1 cellular context compared by ENCODE assay signal in the genomic region with DNA sequence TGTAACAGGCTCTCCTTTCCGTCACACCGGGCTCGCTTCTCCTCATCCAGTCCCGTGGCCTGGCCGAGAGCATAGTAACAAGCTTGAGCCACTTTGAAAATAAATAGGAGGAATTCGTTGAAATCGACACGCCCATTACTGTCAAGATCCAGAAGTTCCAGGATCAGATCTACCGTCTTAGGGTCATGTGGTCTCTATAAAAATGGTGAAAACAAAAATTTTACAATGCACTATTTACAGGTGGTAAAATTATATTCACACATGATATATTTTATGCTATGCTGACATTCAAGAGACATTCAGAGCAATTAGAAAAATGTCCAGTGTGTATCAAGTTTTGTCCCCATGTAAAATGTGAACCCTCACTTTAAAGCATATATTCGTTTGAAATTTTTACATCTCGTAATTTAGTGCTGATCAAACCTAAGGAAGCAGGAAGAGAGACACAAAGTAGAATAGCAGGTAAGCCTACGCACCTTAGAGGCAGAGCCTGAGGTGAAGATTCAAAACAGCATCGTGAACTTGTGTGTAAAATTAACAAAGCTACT.
TF ChIP-seq lines count a peak whose summit lies in the region.

No MANE protein-coding gene starts in this region.

TF ChIP-seq in HEK293, 187 proteins besides CTCF, POLR2A, EP300 and RAD21 (continued from another document):
- TF ChIP-seq, protein P1, sequence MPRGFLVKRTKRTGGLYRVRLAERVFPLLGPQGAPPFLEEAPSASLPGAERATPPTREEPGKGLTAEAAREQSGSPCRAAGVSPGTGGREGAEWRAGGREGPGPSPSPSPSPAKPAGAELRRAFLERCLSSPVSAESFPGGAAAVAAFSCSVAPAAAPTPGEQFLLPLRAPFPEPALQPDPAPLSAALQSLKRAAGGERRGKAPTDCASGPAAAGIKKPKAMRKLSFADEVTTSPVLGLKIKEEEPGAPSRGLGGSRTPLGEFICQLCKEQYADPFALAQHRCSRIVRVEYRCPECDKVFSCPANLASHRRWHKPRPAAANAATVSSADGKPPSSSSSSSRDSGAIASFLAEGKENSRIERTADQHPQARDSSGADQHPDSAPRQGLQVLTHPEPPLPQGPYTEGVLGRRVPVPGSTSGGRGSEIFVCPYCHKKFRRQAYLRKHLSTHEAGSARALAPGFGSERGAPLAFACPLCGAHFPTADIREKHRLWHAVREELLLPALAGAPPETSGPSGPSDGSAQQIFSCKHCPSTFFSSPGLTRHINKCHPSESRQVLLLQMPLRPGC (tag by site-specific recombination; IDR thresholded peaks at IDR 0.05), result no peak
- TF ChIP-seq ZNF239 (tag by site-specific recombination; IDR thresholded peaks at IDR 0.05) (no peak), ZFHX2 (tag by site-specific recombination; conservative IDR thresholded peaks at IDR 0.05) (no peak), ZNF214 (tag by site-specific recombination; IDR thresholded peaks at IDR 0.05; ENCODE audit: borderline replicate concordance) (no peak), ZSCAN23 (tag by site-specific recombination; IDR thresholded peaks at IDR 0.05) (no peak), ZBTB8A (tag by site-specific recombination; IDR thresholded peaks at IDR 0.05) (no peak), GLIS2 (tag by site-specific recombination; IDR thresholded peaks at IDR 0.05) (no peak), ZIC2 (tag by site-specific recombination; IDR thresholded peaks at IDR 0.05) (no peak), ZFP3 (tag by site-specific recombination; IDR thresholded peaks at IDR 0.05; ENCODE audit: low read depth) (no peak), ZNF433 (tag by site-specific recombination; IDR thresholded peaks at IDR 0.05; ENCODE audit: low read depth) (no peak), ZNF560 (tag by site-specific recombination; IDR thresholded peaks at IDR 0.05; ENCODE audit: borderline replicate concordance) (no peak), ZNF777 (tag by site-specific recombination; IDR thresholded peaks at IDR 0.05; ENCODE audit: borderline replicate concordance) (no peak), ZNF391 (tag by site-specific recombination; IDR thresholded peaks at IDR 0.05; ENCODE audit: borderline replicate concordance, low read depth) (no peak), MEIS1 (CRISPR knock-in tag; IDR thresholded peaks at IDR 0.05; ENCODE audit: borderline replicate concordance) (no peak), ZNF529 (tag by site-specific recombination; IDR thresholded peaks at IDR 0.05; ENCODE audit: insufficient replicate concordance) (no peak), ZBTB1 (tag by site-specific recombination; IDR thresholded peaks at IDR 0.05) (no peak)
- TF ChIP-seq, protein P2, sequence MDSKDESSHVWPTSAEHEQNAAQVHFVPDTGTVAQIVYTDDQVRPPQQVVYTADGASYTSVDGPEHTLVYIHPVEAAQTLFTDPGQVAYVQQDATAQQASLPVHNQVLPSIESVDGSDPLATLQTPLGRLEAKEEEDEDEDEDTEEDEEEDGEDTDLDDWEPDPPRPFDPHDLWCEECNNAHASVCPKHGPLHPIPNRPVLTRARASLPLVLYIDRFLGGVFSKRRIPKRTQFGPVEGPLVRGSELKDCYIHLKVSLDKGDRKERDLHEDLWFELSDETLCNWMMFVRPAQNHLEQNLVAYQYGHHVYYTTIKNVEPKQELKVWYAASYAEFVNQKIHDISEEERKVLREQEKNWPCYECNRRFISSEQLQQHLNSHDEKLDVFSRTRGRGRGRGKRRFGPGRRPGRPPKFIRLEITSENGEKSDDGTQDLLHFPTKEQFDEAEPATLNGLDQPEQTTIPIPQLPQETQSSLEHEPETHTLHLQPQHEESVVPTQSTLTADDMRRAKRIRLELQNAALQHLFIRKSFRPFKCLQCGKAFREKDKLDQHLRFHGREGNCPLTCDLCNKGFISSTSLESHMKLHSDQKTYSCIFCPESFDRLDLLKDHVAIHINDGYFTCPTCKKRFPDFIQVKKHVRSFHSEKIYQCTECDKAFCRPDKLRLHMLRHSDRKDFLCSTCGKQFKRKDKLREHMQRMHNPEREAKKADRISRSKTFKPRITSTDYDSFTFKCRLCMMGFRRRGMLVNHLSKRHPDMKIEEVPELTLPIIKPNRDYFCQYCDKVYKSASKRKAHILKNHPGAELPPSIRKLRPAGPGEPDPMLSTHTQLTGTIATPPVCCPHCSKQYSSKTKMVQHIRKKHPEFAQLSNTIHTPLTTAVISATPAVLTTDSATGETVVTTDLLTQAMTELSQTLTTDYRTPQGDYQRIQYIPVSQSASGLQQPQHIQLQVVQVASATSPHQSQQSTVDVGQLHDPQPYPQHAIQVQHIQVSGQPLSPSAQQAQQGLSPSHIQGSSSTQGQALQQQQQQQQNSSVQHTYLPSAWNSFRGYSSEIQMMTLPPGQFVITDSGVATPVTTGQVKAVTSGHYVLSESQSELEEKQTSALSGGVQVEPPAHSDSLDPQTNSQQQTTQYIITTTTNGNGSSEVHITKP (tag by site-specific recombination; IDR thresholded peaks at IDR 0.05), result no peak
TF ChIP-seq in HEK293: peak in this region for 0.
